9 cellular contexts compared by ENCODE assay signal in genomic region chr15:40092416-40093223, GRCh38. TPM values are rescaled to one million over a fixed set of nuclear protein-coding genes. Genes with fewer than 3 reads are reported as not detected.
DNase-seq lines count a peak whose midpoint lies in the region; ATAC-seq and TF ChIP-seq lines count a peak whose summit lies in the region.
"Had no signal": no experiment of that assay in that cellular context is flagged by ENCODE, and none has a peak within 500 bp of the region (broad histone marks: within the 10 kb centered on the region; RNA-seq: fewer than 3 reads in every experiment).

No MANE protein-coding gene starts in this region.

- no peaks in the 10 kb centered on the region for H3K9me3 Mint-ChIP-seq in Calu3 (ENCODE audit: low read depth, unreplicated experiment)

- H3K27me3 ChIP-seq in suprapubic skin = no peaks in the 10 kb centered on the region

- no peak for TF ChIP-seq EP300 in suprapubic skin (IDR thresholded peaks at IDR 0.05)

- CTCF ChIA-PET in Calu3 (lab: Charles Lee) = interaction anchor here (0.7 kb wide), 1 partner anchor 11 kb away, joined by 3 read pairs; no protein-coding TSS in a partner anchor

- intact Hi-C loops in Right ventricle myocardium inferior (cut with DNase I) = no loop called here
- intact Hi-C loops in cardiac septum (cut with DNase I) = no loop called here
- intact Hi-C loops in Calu3 (cut with micrococcal nuclease; ENCODE audit: unreplicated experiment) = no loop called here

- peaks cover 74% of the 10 kb centered on the region for H3K4me1 ChIP-seq in suprapubic skin

- H3K27ac Mint-ChIP-seq in Calu3 (ENCODE audit: unreplicated experiment) = no peak overlapping the region

- H3K27ac ChIP-seq in SK-N-MC (peak overlapping the region; percentile 99), suprapubic skin (peak overlapping the region; percentile 80)

- WGBS in suprapubic skin = 15% methylated on average over 10 of the region's 12 CpGs

- TF ChIP-seq POLR2A in suprapubic skin (IDR thresholded peaks at IDR 0.05) = no peak

- no TSS peak for BruUV-seq in Calu3 (replicated peaks; lab: Mats Ljungman, UMichigan)

- no peaks in the 10 kb centered on the region for H3K36me3 Mint-ChIP-seq in Calu3 (ENCODE audit: insufficient read depth, unreplicated experiment)

- H3K36me3 ChIP-seq in SK-N-MC (ENCODE audit: insufficient read depth, low read length) (peaks cover 14% of the 10 kb centered on the region), suprapubic skin (peaks cover 6% of the 10 kb centered on the region)

- ATAC-seq in Right ventricle myocardium inferior = peak; percentile 89

- TF ChIP-seq CTCF in suprapubic skin (IDR thresholded peaks at IDR 0.05) (no peak), Calu3 (IDR thresholded peaks at IDR 0.05; ENCODE audit: unreplicated experiment) (no peak)

- H3K9me3 ChIP-seq in SK-N-MC (ENCODE audit: low read depth, low read length) (no peaks in the 10 kb centered on the region), suprapubic skin (no peaks in the 10 kb centered on the region)

- no peak overlapping the region for H3K9ac ChIP-seq in SK-N-MC (ENCODE audit: insufficient read length)

- H3K4me3 ChIP-seq in SK-N-MC (peak overlapping the region; percentile 71), suprapubic skin (peak overlapping the region; percentile 13)

- no peak overlapping the region for H3K4me3 Mint-ChIP-seq in Calu3 (ENCODE audit: low read depth, unreplicated experiment)

- no peaks in the 10 kb centered on the region for H3K27me3 Mint-ChIP-seq in Calu3 (ENCODE audit: unreplicated experiment)

- H3K4me1 Mint-ChIP-seq in Calu3 (ENCODE audit: low read depth, unreplicated experiment) = no peaks in the 10 kb centered on the region

- DNase-seq in Right ventricle myocardium inferior (ENCODE audit: missing footprints) = peak; percentile 88
- DNase-seq in cardiac septum (ENCODE audit: low spot score) = no peak
- peak; percentile 83 for DNase-seq in SK-N-MC (ENCODE audit: low read depth, low spot score)
- DNase-seq in iris pigment epithelial cell (ENCODE audit: low read depth) = peak; percentile 73
- DNase-seq in suprapubic skin (ENCODE audit: low spot score in 2 of 2) = peak in 1 of 2 donors; percentile 84
- DNase-seq in activated CD4-positive, CD25-positive, alpha-beta regulatory T cell (lab: John Stamatoyannopoulos, UW) = no peak
- no peak for DNase-seq in UCSD-AML1 (lab: John Stamatoyannopoulos, UW; ENCODE audit: unreplicated experiment)
- DNase-seq in Calu3 = no peak
- DNase-seq: DND-41 had no signal

RNA-seq across cellular contexts. Expression of gene BMF, which starts 16.1 kb away (rescaled TPM):
- 3.2 TPM for total RNA-seq in Right ventricle myocardium inferior
- total RNA-seq in cardiac septum = 1.1 TPM
- 10 to 100 TPM in 2 of 4 donors, 1 to 10 TPM in 2; 2.6 to 11.1 (median 9.8) TPM for total RNA-seq in suprapubic skin
- 7.9 and 11.5 TPM in 2 replicates for total RNA-seq in Calu3 (2022)

RNA-seq across cellular contexts. Expression of gene SRP14, which starts 53.6 kb away (rescaled TPM):
- 232 TPM for total RNA-seq in Right ventricle myocardium inferior
- 168 TPM for total RNA-seq in cardiac septum
- 100 to 1,000 TPM; 161 to 218 (median 170) TPM for total RNA-seq in suprapubic skin
- total RNA-seq in Calu3 (2022) = 96.5 and 113 TPM in 2 replicates

Comparison
In these comparisons a context has a peak if more than half of its experiments do, and no peak if none do; other contexts are left out.
1. DNase-seq: peak in Right ventricle myocardium inferior (single experiment), SK-N-MC (single experiment) and iris pigment epithelial cell (single experiment); none in cardiac septum (single experiment), activated CD4-positive, CD25-positive, alpha-beta regulatory T cell (0 of 4), UCSD-AML1 (single experiment) and Calu3 (single experiment).